2 cellular contexts compared by ENCODE assay signal in genomic region chr12:114658002-114658441, GRCh38.
TF ChIP-seq lines count a peak whose summit lies in the region.

No MANE protein-coding gene starts in this region.

TF ChIP-seq in A549, 52 proteins besides CTCF, POLR2A, EP300 and RAD21 (continued from another document):
- no peak for TF ChIP-seq BCL3 (IDR thresholded peaks at IDR 0.05)
TF ChIP-seq in A549: peak in this region for 0.

TF ChIP-seq in GM23338, 12 proteins besides CTCF, POLR2A, EP300 and RAD21 (continued from another document):
- TF ChIP-seq ZNF462 (CRISPR knock-in tag; IDR thresholded peaks at IDR 0.05) (no peak), ETS1 (IDR thresholded peaks at IDR 0.05) (no peak)
